13 cellular contexts compared by ENCODE assay signal in genomic region chr9:109476781-109477268, GRCh38. TPM values are rescaled to one million over a fixed set of nuclear protein-coding genes. Genes with fewer than 3 reads are reported as not detected.
DNase-seq lines count a peak whose midpoint lies in the region; ATAC-seq and TF ChIP-seq lines count a peak whose summit lies in the region.
"Had no signal": no experiment of that assay in that cellular context is flagged by ENCODE, and none has a peak within 500 bp of the region (broad histone marks: within the 10 kb centered on the region; RNA-seq: fewer than 3 reads in every experiment).

No MANE protein-coding gene starts in this region.

- H3K18ac ChIP-seq in mesenchymal stem cell (ENCODE audit: low read depth in 1 of 2, low read length in 2 of 2), result no peak overlapping the region

- peaks cover 38% of the 10 kb centered on the region for H3K79me1 ChIP-seq in mesenchymal stem cell (replicated peaks; ENCODE audit: low read length, poor library complexity, severe bottlenecking)

- H3K27me3 ChIP-seq in left ventricle myocardium inferior (ENCODE audit: low read depth) (no peaks in the 10 kb centered on the region), colonic mucosa (no peaks in the 10 kb centered on the region), mesenchymal stem cell (ENCODE audit: control insufficient read depth in 1 of 2, insufficient read depth in 1 of 2, low read length in 2 of 2) (peaks cover 0 to 29% of the 10 kb centered on the region in 2 experiments)
- no peaks in the 10 kb centered on the region for H3K27me3 ChIP-seq in CD4-positive, alpha-beta memory T cell (ENCODE audit: insufficient read depth, low read length)

- H3K4me3 Mint-ChIP-seq in CD4-positive, alpha-beta memory T cell, result no peak overlapping the region
- H3K4me3 Mint-ChIP-seq: activated CD4-positive, alpha-beta T cell treated with anti-CD3 and anti-CD28 coated beads, Interleukin-2, amount 10 ng/mL, durations not matched to agents 7 days and 5 days had no signal

- no peaks in the 10 kb centered on the region for H3K9me3 Mint-ChIP-seq in CD4-positive, alpha-beta memory T cell
- H3K9me3 Mint-ChIP-seq: activated CD4-positive, alpha-beta T cell treated with anti-CD3 and anti-CD28 coated beads, Interleukin-2, amount 10 ng/mL, durations not matched to agents 7 days and 5 days had no signal

- H3K27ac ChIP-seq in left ventricle myocardium inferior (replicated peaks), result peak overlapping the region; percentile 85
- peak overlapping the region; percentile 77 for H3K27ac ChIP-seq in colonic mucosa
- peak overlapping the region; percentile 77 for H3K27ac ChIP-seq in mesenchymal stem cell (ENCODE audit: low read length, poor library complexity, severe bottlenecking)
- no peak overlapping the region for H3K27ac ChIP-seq in CD4-positive, alpha-beta memory T cell (ENCODE audit: low read depth, low read length)

- H3K14ac ChIP-seq in mesenchymal stem cell (ENCODE audit: low read length in 2 of 2), result no peak overlapping the region

- no peak overlapping the region for H2AFZ ChIP-seq in mesenchymal stem cell (ENCODE audit: low read depth, low read length)

- POLR2A ChIA-PET in CD4-positive, alpha-beta memory T cell (lab: Charles Lee; ENCODE audit: partially characterized antibody), result no interaction called here

- no peak overlapping the region for H2BK12ac ChIP-seq in mesenchymal stem cell (ENCODE audit: low read length in 2 of 2)

- CTCF ChIA-PET in CD4-positive, alpha-beta memory T cell (lab: Charles Lee; ENCODE audit: partially characterized antibody), result no interaction called here

- no peak overlapping the region for H4K91ac ChIP-seq in mesenchymal stem cell (ENCODE audit: low read length)

- H3K36me3 ChIP-seq in left ventricle myocardium inferior, result no peaks in the 10 kb centered on the region
- no peaks in the 10 kb centered on the region for H3K36me3 ChIP-seq in colonic mucosa
- no peaks in the 10 kb centered on the region for H3K36me3 ChIP-seq in mesenchymal stem cell (ENCODE audit: control insufficient read depth in 1 of 2, insufficient read depth in 2 of 2, low read depth in 1 of 2, low read length in 2 of 2)
- no peaks in the 10 kb centered on the region for H3K36me3 ChIP-seq in CD4-positive, alpha-beta memory T cell (ENCODE audit: insufficient read depth, low read length)

- H2BK5ac ChIP-seq in mesenchymal stem cell (ENCODE audit: low read depth, low read length, poor library complexity, severe bottlenecking), result no peak overlapping the region

- H3K9me3 ChIP-seq in left ventricle myocardium inferior (replicated peaks) (no peaks in the 10 kb centered on the region), colonic mucosa (no peaks in the 10 kb centered on the region), mesenchymal stem cell (ENCODE audit: control insufficient read depth, low read length) (no peaks in the 10 kb centered on the region)
- no peaks in the 10 kb centered on the region for H3K9me3 ChIP-seq in CD4-positive, alpha-beta memory T cell (ENCODE audit: control insufficient read depth in 1 of 2, low read length in 2 of 2)

- H3K23ac ChIP-seq in mesenchymal stem cell (ENCODE audit: low read length in 2 of 2), result no peak overlapping the region

- H3K4me1 ChIP-seq in left ventricle myocardium inferior, result peaks cover 43% of the 10 kb centered on the region
- H3K4me1 ChIP-seq in colonic mucosa, result peaks cover 6% of the 10 kb centered on the region
- peaks cover 27% of the 10 kb centered on the region for H3K4me1 ChIP-seq in mesenchymal stem cell (ENCODE audit: control insufficient read depth, insufficient read depth, low read depth, low read length)
- no peaks in the 10 kb centered on the region for H3K4me1 ChIP-seq in CD4-positive, alpha-beta memory T cell (ENCODE audit: insufficient read depth, low read length)

- peak overlapping the region; percentile 98 for H2AK5ac ChIP-seq in mesenchymal stem cell (ENCODE audit: low read length, severe bottlenecking)

- no peak overlapping the region for H2BK15ac ChIP-seq in mesenchymal stem cell (ENCODE audit: low read depth, poor library complexity, severe bottlenecking)

- no peak overlapping the region for H3K4ac ChIP-seq in mesenchymal stem cell (ENCODE audit: low read depth in 1 of 2, low read length in 2 of 2)

- no peak overlapping the region for H2BK120ac ChIP-seq in mesenchymal stem cell (ENCODE audit: low read depth, low read length)

- H3K4me3 ChIP-seq in left ventricle myocardium inferior (no peak overlapping the region), colonic mucosa (no peak overlapping the region), mesenchymal stem cell (ENCODE audit: insufficient read depth in 1 of 2, low read depth in 1 of 2, low read length in 2 of 2) (no peak overlapping the region)
- H3K4me3 ChIP-seq in CD4-positive, alpha-beta memory T cell (ENCODE audit: low read length in 2 of 2), result no peak overlapping the region

- H3K9ac ChIP-seq in colonic mucosa (ENCODE audit: low read depth in 2 of 2, low read length in 2 of 2) (peak overlapping the region; percentile 33 to 56), mesenchymal stem cell (ENCODE audit: low read length) (no peak overlapping the region)

- intact Hi-C loops in left ventricle myocardium inferior (cut with micrococcal nuclease), result no loop called here
- intact Hi-C loops in left ventricle myocardium superior (cut with micrococcal nuclease), result no loop called here
- intact Hi-C loops in colonic mucosa (cut with DNase I), result no loop called here
- intact Hi-C loops in CD4-positive, alpha-beta memory T cell (cut with micrococcal nuclease), result no loop called here

- no peak overlapping the region for H3K27ac Mint-ChIP-seq in CD4-positive, alpha-beta memory T cell
- H3K27ac Mint-ChIP-seq: activated CD4-positive, alpha-beta T cell treated with anti-CD3 and anti-CD28 coated beads, Interleukin-2, amount 10 ng/mL, durations not matched to agents 7 days and 5 days had no signal

- no peak for DNase-seq in left ventricle myocardium inferior
- DNase-seq in left ventricle myocardium superior, result no peak
- DNase-seq in colonic mucosa, result peak; percentile 30
- DNase-seq in mesenchymal stem cell, result no peak
- no peak for DNase-seq in NCI-H1694 (lab: John Stamatoyannopoulos, UW)
- no peak for DNase-seq in CD4-positive, alpha-beta memory T cell
- DNase-seq: activated CD4-positive, alpha-beta T cell treated with anti-CD3 and anti-CD28 coated beads, Interleukin-2, amount 10 ng/mL, durations not matched to agents 7 days and 5 days; activated gamma-delta T cell treated with Interleukin-2 at 50 U/mL for 16 hours; HCEC 1CT; IMR-90; NCI-H1436 had no signal

- H3K27me3 Mint-ChIP-seq in CD4-positive, alpha-beta memory T cell, result peaks cover 4 to 17% of the 10 kb centered on the region in 2 donors

- H3K36me3 Mint-ChIP-seq in CD4-positive, alpha-beta memory T cell, result no peaks in the 10 kb centered on the region

- no peaks in the 10 kb centered on the region for H3K4me1 Mint-ChIP-seq in CD4-positive, alpha-beta memory T cell
- H3K4me1 Mint-ChIP-seq: activated CD4-positive, alpha-beta T cell treated with anti-CD3 and anti-CD28 coated beads, Interleukin-2, amount 10 ng/mL, durations not matched to agents 7 days and 5 days had no signal

- no peak overlapping the region for H4K8ac ChIP-seq in mesenchymal stem cell (ENCODE audit: low read length)

- H3K4me2 ChIP-seq in mesenchymal stem cell (ENCODE audit: low read length, poor library complexity, severe bottlenecking), result no peak overlapping the region

- ATAC-seq in left ventricle myocardium superior (no peak), HG02588 (IDR thresholded peaks at IDR 0.05; ENCODE audit: unreplicated experiment) (no peak), HG02852 (IDR thresholded peaks at IDR 0.05; ENCODE audit: unreplicated experiment) (no peak)

- TF ChIP-seq CTCF in left ventricle myocardium inferior (IDR thresholded peaks at IDR 0.05; ENCODE audit: borderline replicate concordance) (no peak), colonic mucosa (IDR thresholded peaks at IDR 0.05) (no peak)

- 65% methylated on average over 6 of the region's 7 CpGs for WGBS in mesenchymal stem cell

RNA-seq across cellular contexts. Expression of gene PTPN3, which starts 21.3 kb away (rescaled TPM):
- total RNA-seq in left ventricle myocardium inferior (27.4 TPM), left ventricle myocardium superior (48.5 TPM), colonic mucosa (10 to 100 TPM; 23.6 to 26.7 TPM)
- polyA plus RNA-seq in mesenchymal stem cell (2013, experiment 1 of 2), result 1.4 TPM
- 1.5 TPM for polyA plus RNA-seq in mesenchymal stem cell (2013, experiment 2 of 2)
- total RNA-seq in CD4-positive, alpha-beta memory T cell, result not detected
- polyA plus RNA-seq in CD4-positive, alpha-beta memory T cell, result not detected
- total RNA-seq: activated CD4-positive, alpha-beta T cell treated with anti-CD3 and anti-CD28 coated beads, Interleukin-2, amount 10 ng/mL, durations not matched to agents 7 days and 5 days had no signal

Comparison
In these comparisons a context has a peak if more than half of its experiments do, and no peak if none do; other contexts are left out.
1. RNA of gene PTPN3, which starts 21.3 kb away (total RNA-seq): 48.5 TPM in left ventricle myocardium superior (single experiment), 27.4 TPM in left ventricle myocardium inferior (single experiment) and 23.6 to 26.7 TPM in colonic mucosa; not detected in CD4-positive, alpha-beta memory T cell; every median in the first group is over 10 times any median in the second.